ENCODE assay signal across 39 cellular contexts in the genomic region with DNA sequence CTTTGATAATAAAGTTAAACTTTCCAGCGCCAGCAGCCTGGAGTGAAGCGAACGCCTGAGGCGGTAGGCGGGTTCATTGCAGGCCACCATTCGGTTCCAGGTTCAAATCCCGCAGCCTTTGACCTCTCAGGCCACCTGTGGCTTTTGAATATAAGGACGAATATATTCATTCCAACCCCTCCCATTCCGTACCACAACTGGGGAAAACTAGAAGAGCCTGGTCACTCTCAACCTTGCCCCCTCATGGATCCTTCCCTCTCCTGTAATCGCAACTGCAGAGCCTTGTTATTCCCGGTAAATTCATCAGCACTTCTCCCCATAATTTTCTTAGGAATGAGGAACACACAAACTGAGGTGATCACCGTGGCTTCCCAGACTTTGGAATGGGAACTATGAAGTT. TPM values are rescaled to one million over a fixed set of nuclear protein-coding genes. Genes with fewer than 3 reads are reported as not detected.
"Had no signal": no experiment of that assay in that cellular context is flagged by ENCODE, and none has a peak within 500 bp of the region (broad histone marks: within the 10 kb centered on the region; RNA-seq: fewer than 3 reads in every experiment).

No MANE protein-coding gene starts in this region.

- H3K27ac ChIP-seq: brain microvascular endothelial cell, coronary artery, foreskin keratinocyte, heart left ventricle, left ventricle myocardium inferior, pancreas, psoas muscle, sigmoid colon, stomach, thyroid gland, upper lobe of right lung had no signal

- H3K4me1 ChIP-seq: foreskin keratinocyte, pancreas, psoas muscle, sigmoid colon, thyroid gland, upper lobe of right lung had no signal

- H3K4me1 Mint-ChIP-seq: activated CD4-positive, alpha-beta T cell treated with anti-CD3 and anti-CD28 coated beads for 36 hours; activated CD8-positive, alpha-beta memory T cell treated with anti-CD3 and anti-CD28 coated beads, Interleukin-2, amount 10 ng/mL, durations not matched to agents 7 days and 5 days; stimulated activated memory B cell treated with anti-CD40 and anti-IgM and Interleukin-4, amounts not matched to agents 10 μg/mL and 1 μg/mL and 100 μg/mL, for 72 hours had no signal

- DNase-seq: activated CD4-positive, alpha-beta T cell treated with anti-CD3 and anti-CD28 coated beads for 36 hours; activated CD4-positive, CD25-positive, alpha-beta regulatory T cell; activated CD8-positive, alpha-beta memory T cell treated with anti-CD3 and anti-CD28 coated beads, Interleukin-2, amount 10 ng/mL, durations not matched to agents 7 days and 5 days; activated CD8-positive, alpha-beta T cell treated with anti-CD3 and anti-CD28 coated beads, Interleukin-2, amount 10 ng/mL, durations not matched to agents 7 days and 5 days; activated effector memory CD4-positive, alpha-beta T cell treated with Interleukin-2 at 50 U/mL for 16 hours; activated naive CD4-positive, alpha-beta T cell treated with Interleukin-2 at 50 U/mL for 16 hours; activated T-cell treated with anti-CD3 and anti-CD28 coated beads for 4 hours; aorta; brain microvascular endothelial cell; dorsolateral prefrontal cortex; effector memory CD4-positive, alpha-beta T cell; foreskin keratinocyte; heart left ventricle; hypothalamus; islet precursor cell; left ventricle myocardium inferior; mucosa of descending colon; nephron progenitor cell; nucleus accumbens; pancreas; psoas muscle; sigmoid colon; small intestine; stimulated activated CD4-positive, alpha-beta T cell treated with anti-CD3 and anti-CD28 coated beads, Interleukin-1b, Interleukin-23, amount 100 ng/mL, for 48 hours; stimulated activated CD4-positive, alpha-beta T cell treated with anti-CD3 and anti-CD28 coated beads, Interleukin-4, amount 100 ng/mL, for 4 hours; stimulated activated CD8-positive, alpha-beta memory T cell treated with anti-CD3 and anti-CD28 coated beads, Interleukin-4, amount 100 ng/mL, for 48 hours; stomach; T-helper 1 cell; thyroid gland; upper lobe of right lung had no signal

- H3K4me3 Mint-ChIP-seq: activated CD4-positive, alpha-beta T cell treated with anti-CD3 and anti-CD28 coated beads for 36 hours; activated CD8-positive, alpha-beta memory T cell treated with anti-CD3 and anti-CD28 coated beads, Interleukin-2, amount 10 ng/mL, durations not matched to agents 7 days and 5 days; activated CD8-positive, alpha-beta T cell treated with anti-CD3 and anti-CD28 coated beads, Interleukin-2, amount 10 ng/mL, durations not matched to agents 7 days and 5 days; activated naive CD8-positive, alpha-beta T cell; nephron progenitor cell; stimulated activated memory B cell treated with anti-CD40 and anti-IgM and Interleukin-4, amounts not matched to agents 10 μg/mL and 1 μg/mL and 100 μg/mL, for 72 hours; T-helper 2 cell treated with Interferon-gamma antibody and Interleukin-4, amounts not matched to agents 5 μg/mL and 100 μg/mL, for 36 hours had no signal

- H3K4me3 ChIP-seq: coronary artery, heart left ventricle, left ventricle myocardium inferior, mucosa of descending colon, pancreas, psoas muscle, sigmoid colon, stomach, thyroid gland, upper lobe of right lung had no signal

- H3K27ac Mint-ChIP-seq: activated CD4-positive, alpha-beta T cell treated with anti-CD3 and anti-CD28 coated beads for 36 hours; activated CD8-positive, alpha-beta memory T cell treated with anti-CD3 and anti-CD28 coated beads, Interleukin-2, amount 10 ng/mL, durations not matched to agents 7 days and 5 days; activated CD8-positive, alpha-beta T cell treated with anti-CD3 and anti-CD28 coated beads, Interleukin-2, amount 10 ng/mL, durations not matched to agents 7 days and 5 days; activated naive CD8-positive, alpha-beta T cell; nephron progenitor cell; stimulated activated memory B cell treated with anti-CD40 and anti-IgM and Interleukin-4, amounts not matched to agents 10 μg/mL and 1 μg/mL and 100 μg/mL, for 72 hours; T-helper 2 cell treated with Interferon-gamma antibody and Interleukin-4, amounts not matched to agents 5 μg/mL and 100 μg/mL, for 36 hours had no signal

- H3K36me3 ChIP-seq: brain microvascular endothelial cell, heart left ventricle, left ventricle myocardium inferior, pancreas, sigmoid colon, stomach, thyroid gland, upper lobe of right lung had no signal

- FAIRE-seq: pancreas, small intestine had no signal

- H3K9me3 ChIP-seq: heart left ventricle, left ventricle myocardium inferior, mucosa of descending colon, pancreas, psoas muscle, sigmoid colon, thyroid gland, upper lobe of right lung had no signal

- H3K36me3 Mint-ChIP-seq: activated CD8-positive, alpha-beta memory T cell treated with anti-CD3 and anti-CD28 coated beads, Interleukin-2, amount 10 ng/mL, durations not matched to agents 7 days and 5 days; activated naive CD8-positive, alpha-beta T cell; stimulated activated memory B cell treated with anti-CD40 and anti-IgM and Interleukin-4, amounts not matched to agents 10 μg/mL and 1 μg/mL and 100 μg/mL, for 72 hours had no signal

- H3K9me3 Mint-ChIP-seq: stimulated activated memory B cell treated with anti-CD40 and anti-IgM and Interleukin-4, amounts not matched to agents 10 μg/mL and 1 μg/mL and 100 μg/mL, for 72 hours; T-helper 2 cell treated with Interferon-gamma antibody and Interleukin-4, amounts not matched to agents 5 μg/mL and 100 μg/mL, for 36 hours had no signal

RNA-seq across cellular contexts. Expression of a gene that starts 35.2 kb away (rescaled TPM):
- total RNA-seq: activated CD4-positive, alpha-beta T cell treated with anti-CD3 and anti-CD28 coated beads for 36 hours; activated CD8-positive, alpha-beta memory T cell treated with anti-CD3 and anti-CD28 coated beads, Interleukin-2, amount 10 ng/mL, durations not matched to agents 7 days and 5 days; activated CD8-positive, alpha-beta T cell treated with anti-CD3 and anti-CD28 coated beads, Interleukin-2, amount 10 ng/mL, durations not matched to agents 7 days and 5 days; cardiac septum; foreskin keratinocyte; heart left ventricle; left ventricle myocardium inferior; lung microvascular endothelial cell; mesenteric fat pad; mucosa of descending colon; pancreas; sigmoid colon; stomach; thyroid gland; upper lobe of right lung had no signal
- polyA plus RNA-seq: adipose tissue, esophagus, foreskin keratinocyte, heart left ventricle, pancreas, sigmoid colon, small intestine, stomach had no signal

RNA-seq across cellular contexts. Expression of a gene that starts 38.0 kb away (rescaled TPM):
- total RNA-seq: activated CD4-positive, alpha-beta T cell treated with anti-CD3 and anti-CD28 coated beads for 36 hours; activated CD8-positive, alpha-beta memory T cell treated with anti-CD3 and anti-CD28 coated beads, Interleukin-2, amount 10 ng/mL, durations not matched to agents 7 days and 5 days; activated CD8-positive, alpha-beta T cell treated with anti-CD3 and anti-CD28 coated beads, Interleukin-2, amount 10 ng/mL, durations not matched to agents 7 days and 5 days; cardiac septum; foreskin keratinocyte; left ventricle myocardium inferior; lung microvascular endothelial cell; mesenteric fat pad; pancreas; sigmoid colon; stomach; thyroid gland; upper lobe of right lung had no signal
- polyA plus RNA-seq: esophagus, foreskin keratinocyte, heart left ventricle, pancreas, sigmoid colon, small intestine had no signal
